Comparison of ENCODE assay signal across 7 cellular contexts in the genomic region with DNA sequence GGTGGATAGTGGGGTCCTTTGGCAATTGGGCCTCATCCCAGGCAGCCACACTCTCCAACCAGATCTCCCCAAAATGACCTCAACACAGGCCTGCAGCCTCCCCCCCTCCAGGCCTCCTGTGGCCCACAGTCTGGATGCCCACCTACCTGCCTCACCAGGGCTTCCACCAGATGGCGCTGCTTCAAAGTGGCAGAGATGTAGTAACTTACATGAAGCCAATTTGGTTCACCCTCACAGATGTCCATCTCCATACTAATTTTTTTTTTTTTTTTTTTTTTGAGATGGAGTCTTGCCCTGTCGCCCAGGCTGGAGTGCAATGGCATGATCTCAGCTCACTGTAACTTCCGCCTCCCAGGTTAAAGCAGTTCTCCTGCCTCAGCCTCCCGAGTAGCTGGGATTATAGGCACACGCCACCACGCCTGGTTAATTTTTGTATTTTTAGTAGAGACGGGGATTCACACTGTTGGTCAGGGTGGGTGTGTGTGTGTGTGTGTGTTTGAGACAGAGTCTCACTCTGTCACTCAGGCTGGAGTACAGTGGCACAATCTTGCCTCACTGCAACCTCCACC. TPM values are rescaled to one million over a fixed set of nuclear protein-coding genes. Genes with fewer than 3 reads are reported as not detected.
DNase-seq lines count a peak whose midpoint lies in the region; FAIRE-seq and TF ChIP-seq lines count a peak whose summit lies in the region.
"Not testable (repeated sequence)": the region's sequence is repeated elsewhere in the genome, so short reads cannot be mapped to it uniquely, and the experiment has no call there.

No MANE protein-coding gene starts in this region.

- not testable (repeated sequence) for H3K27ac ChIP-seq in colonic mucosa; keratinocyte (ENCODE audit: control insufficient read depth, insufficient read depth, low read length)

- intact Hi-C loops in colonic mucosa (cut with DNase I): loop anchor here (2.0 kb wide), 1 partner anchor 68 kb away; no protein-coding TSS in a partner anchor

- not testable (repeated sequence) for H3K27me3 ChIP-seq in colonic mucosa; keratinocyte (ENCODE audit: control insufficient read depth, extremely low read depth, insufficient read depth, low read length)

- H3K4me3 ChIP-seq in colonic mucosa; keratinocyte (ENCODE audit: control insufficient read depth in 2 of 3, extremely low read depth in 1 of 3, insufficient read depth in 2 of 3, low read depth in 1 of 3, low read length in 3 of 3): not testable (repeated sequence)

- not testable (repeated sequence) for H3K9me1 ChIP-seq in keratinocyte (ENCODE audit: control insufficient read depth, extremely low read depth, insufficient read depth, low read length)

- not testable (repeated sequence) for H3K9me3 ChIP-seq in colonic mucosa; keratinocyte (ENCODE audit: control insufficient read depth, low read depth, low read length)

- FAIRE-seq in keratinocyte (lab: Jason Lieb, UNC): not testable (repeated sequence)

- DNase-seq in LoVo (ENCODE audit: low spot score) (peak; percentile 48), OCI-M2 (lab: John Stamatoyannopoulos, UW; ENCODE audit: unreplicated experiment) (peak; percentile 30), colonic mucosa (peak; percentile 89)
- DNase-seq in activated CD8-positive, alpha-beta memory T cell treated with anti-CD3 and anti-CD28 coated beads for 24 hours: peak; percentile 94
- DNase-seq in keratinocyte (ENCODE audit: low read depth, low spot score): not testable (repeated sequence)
- peak; percentile 85 for DNase-seq in stimulated activated CD4-positive, alpha-beta T cell treated with anti-CD3 and anti-CD28 coated beads, Interleukin-12 subunit alpha, Interleukin-12 subunit beta, amount 100 ng/mL, for 4 hours

- not testable (repeated sequence) for H3K4me2 ChIP-seq in keratinocyte (ENCODE audit: control insufficient read depth, extremely low read depth, insufficient read depth, low read depth, low read length)

- peak; percentile 81 for TF ChIP-seq CTCF in GM12874 (IDR thresholded peaks at IDR 0.05; ENCODE audit: insufficient read depth, low read depth, low read length)
- TF ChIP-seq CTCF in colonic mucosa (IDR thresholded peaks at IDR 0.05): peak; percentile 79
- TF ChIP-seq CTCF in keratinocyte (optimal IDR thresholded peaks at IDR 0.05 in 1 of 3, IDR thresholded peaks at IDR 0.05 in 1 of 3, conservative IDR thresholded peaks at IDR 0.05 in 1 of 3; ENCODE audit: extremely low read depth in 1 of 3, insufficient read depth in 2 of 3, low read length in 3 of 3): peak; percentile 76 to 85 (median 78)

- H2AFZ ChIP-seq in keratinocyte (ENCODE audit: control insufficient read depth, low read length): not testable (repeated sequence)

- not testable (repeated sequence) for H4K20me1 ChIP-seq in keratinocyte (ENCODE audit: control insufficient read depth, extremely low read depth, insufficient read depth, low read length)

- not testable (repeated sequence) for H3K79me2 ChIP-seq in keratinocyte (ENCODE audit: control insufficient read depth, insufficient read depth, low read length)

- H3K9ac ChIP-seq in colonic mucosa (ENCODE audit: low read depth in 2 of 2, low read length in 2 of 2); keratinocyte (ENCODE audit: control insufficient read depth, extremely low read depth, insufficient read depth, low read length): not testable (repeated sequence)

- H3K36me3 ChIP-seq in colonic mucosa; keratinocyte (ENCODE audit: control insufficient read depth in 2 of 2, extremely low read depth in 1 of 2, insufficient read depth in 2 of 2, low read length in 2 of 2): not testable (repeated sequence)

- dilution Hi-C loops in keratinocyte (cut with MboI; ENCODE audit: extremely low pct_ligation_motif_present, low sequenced_read_pairs): not testable (repeated sequence)

- H3K4me1 ChIP-seq in colonic mucosa; keratinocyte (ENCODE audit: control insufficient read depth, extremely low read depth, insufficient read depth, low read length): not testable (repeated sequence)

RNA-seq across cellular contexts. Expression of gene LGMN, which starts 33.6 kb away (rescaled TPM):
- total RNA-seq in colonic mucosa: 100 to 1,000 TPM in 1 of 2 donors, 10 to 100 TPM in 1; 70.0 to 107 TPM
- polyA plus RNA-seq in keratinocyte: 61.0 to 80.7 TPM (median 65.5 TPM) in 3 replicates
- polyA plus RNA-seq in keratinocyte (2011; ENCODE audit: low read depth): 29.5 TPM
- 35.6 and 41.4 TPM in 2 replicates for polyA plus RNA-seq in keratinocyte (2011; cell fraction: cytosol; rRNA removed)
- 133 and 165 TPM in 2 replicates for polyA plus RNA-seq in keratinocyte (2011; cell fraction: nucleus; rRNA removed)
- polyA plus RNA-seq in keratinocyte (2012; ENCODE audit: low replicate concordance): 30.6 and 52.1 TPM in 2 replicates
- polyA minus RNA-seq in keratinocyte: 44.6 to 49.5 TPM (median 45.4 TPM) in 3 replicates
- 20.9 TPM for polyA minus RNA-seq in keratinocyte (2011; cell fraction: cytosol; rRNA and poly(A)+ RNA removed)
- 47.9 and 86.3 TPM in 2 replicates for polyA minus RNA-seq in keratinocyte (2011; cell fraction: nucleus; rRNA and poly(A)+ RNA removed)
